In the genomic region with DNA sequence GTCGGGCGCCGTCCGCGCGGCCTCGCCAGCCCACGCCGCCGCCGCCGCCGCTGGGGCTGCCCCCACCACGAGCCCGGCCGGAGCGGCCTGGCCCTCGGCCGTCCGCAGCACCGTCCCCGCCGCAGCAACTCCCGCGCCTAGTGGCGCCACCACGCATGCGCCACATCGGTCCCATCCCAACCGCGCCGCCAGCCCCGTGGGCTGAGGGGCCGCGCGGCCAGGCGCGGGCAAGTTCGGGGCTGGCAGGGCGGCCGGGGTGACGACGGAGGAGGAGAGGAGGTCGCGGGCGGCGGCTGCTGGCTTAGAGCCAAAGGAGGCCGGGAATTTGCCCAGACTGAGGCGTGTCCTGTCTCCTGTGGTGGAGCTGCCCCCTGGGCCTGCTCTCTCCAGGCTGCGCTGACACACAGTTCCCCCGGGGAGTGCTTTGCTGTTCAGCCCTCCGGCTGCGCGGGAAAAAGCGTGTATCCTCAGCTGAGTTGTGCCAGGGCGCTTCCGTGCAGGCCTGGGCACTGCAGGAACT, we compare ENCODE assay signal across 8 cellular contexts. TPM values are rescaled to one million over a fixed set of nuclear protein-coding genes. Genes with fewer than 3 reads are reported as not detected.
DNase-seq lines count a peak whose midpoint lies in the region; ATAC-seq and TF ChIP-seq lines count a peak whose summit lies in the region.

Gene TUSC1 (minus strand): TSS at position 298 of the 520 bp plus-strand sequence. CDS start 132 bp downstream, at position 166.

- H2BK120ac ChIP-seq in trophoblast cell (ENCODE audit: insufficient read depth, low read length, poor library complexity) = peak within 1 kb of the TSS; percentile 98

- peak within 1 kb of the TSS; percentile 72 for H2BK12ac ChIP-seq in trophoblast cell (ENCODE audit: low read length)

- no peak within 1 kb of the TSS for H3K27ac Mint-ChIP-seq in osteocyte (ENCODE audit: unreplicated experiment)

- peak within 1 kb of the TSS; percentile 99 for H4K8ac ChIP-seq in trophoblast cell (ENCODE audit: low read depth, low read length)

- no peaks in the 10 kb centered on the region for H3K36me3 Mint-ChIP-seq in osteocyte (ENCODE audit: unreplicated experiment)

- ATAC-seq in HG02763 (IDR thresholded peaks at IDR 0.05; ENCODE audit: unreplicated experiment) = peak; percentile 63

- peaks cover 5% of the 10 kb centered on the region for H3K4me1 Mint-ChIP-seq in osteocyte (ENCODE audit: unreplicated experiment)

- peaks cover 13% of the 10 kb centered on the region for H3K79me1 ChIP-seq in trophoblast cell (ENCODE audit: low read length)

- no peak within 1 kb of the TSS for H3K23ac ChIP-seq in trophoblast cell (ENCODE audit: low read length)

- peak within 1 kb of the TSS; percentile 77 for H3K9ac ChIP-seq in trophoblast cell (ENCODE audit: low read length)

- H3K14ac ChIP-seq in trophoblast cell (ENCODE audit: low read length) = peak within 1 kb of the TSS; percentile 99

- H3K27ac ChIP-seq in left ventricle myocardium inferior (replicated peaks) = peak within 1 kb of the TSS; percentile 97
- peak within 1 kb of the TSS; percentile 93 for H3K27ac ChIP-seq in trophoblast cell (ENCODE audit: low read depth, low read length)

- DNase-seq in GM03348 (ENCODE audit: low spot score) (peak; percentile 94), NCI-H524 (lab: John Stamatoyannopoulos, UW) (peak; percentile 45 to 94), astrocyte of the cerebellum (ENCODE audit: low read depth) (peak; percentile 12), left ventricle myocardium inferior (peak; percentile 88), trophoblast cell (peak; percentile 65 to 76), osteocyte (ENCODE audit: extremely low spot score, unreplicated experiment) (no peak), SW 1271 (lab: John Stamatoyannopoulos, UW) (no peak)

- peaks cover 12% of the 10 kb centered on the region for H3K79me2 ChIP-seq in trophoblast cell (ENCODE audit: control insufficient read depth, insufficient read depth, low read length, poor library complexity)

- H3K4me2 ChIP-seq in trophoblast cell (ENCODE audit: low read length) = peak within 1 kb of the TSS; percentile 61

- H2BK5ac ChIP-seq in trophoblast cell (ENCODE audit: low read depth, low read length, poor library complexity) = peak within 1 kb of the TSS; percentile 98

- H3K4ac ChIP-seq in trophoblast cell (ENCODE audit: low read depth, low read length) = peak within 1 kb of the TSS; percentile 91

- intact Hi-C loops in left ventricle myocardium inferior (cut with micrococcal nuclease) = no loop called here

- no peaks in the 10 kb centered on the region for H3K36me3 ChIP-seq in left ventricle myocardium inferior
- H3K36me3 ChIP-seq in trophoblast cell (ENCODE audit: control insufficient read depth in 1 of 2, insufficient read depth in 2 of 2, low read length in 2 of 2) = no peaks in the 10 kb centered on the region

- H4K12ac ChIP-seq in trophoblast cell (ENCODE audit: low read depth, low read length) = peak within 1 kb of the TSS; percentile 99

- no peaks in the 10 kb centered on the region for H3K9me3 Mint-ChIP-seq in osteocyte (ENCODE audit: unreplicated experiment)

- in situ Hi-C loops in astrocyte of the cerebellum (cut with HindIII; ENCODE audit: low sequenced_read_pairs) = no loop called here

- H3K27me3 Mint-ChIP-seq in osteocyte (ENCODE audit: unreplicated experiment) = no peaks in the 10 kb centered on the region

- TF ChIP-seq CTCF in astrocyte of the cerebellum (IDR thresholded peaks at IDR 0.05; ENCODE audit: low read depth, low read length, missing control alignments) (no peak), left ventricle myocardium inferior (IDR thresholded peaks at IDR 0.05; ENCODE audit: borderline replicate concordance) (peak; percentile 39), osteocyte (IDR thresholded peaks at IDR 0.05) (no peak)

- H3K9me3 ChIP-seq in left ventricle myocardium inferior (replicated peaks) = peaks cover 2% of the 10 kb centered on the region
- H3K9me3 ChIP-seq in trophoblast cell (ENCODE audit: insufficient read depth, low read depth, low read length) = no peaks in the 10 kb centered on the region

- H2AFZ ChIP-seq in trophoblast cell (ENCODE audit: insufficient read depth, low read length, poor library complexity) = peak within 1 kb of the TSS; percentile 91

- no CpG with 5 or more reads among the region's 57 CpGs for WGBS in trophoblast cell (ENCODE audit: extremely low coverage, insufficient coverage, insufficient read length)

- H2AK5ac ChIP-seq in trophoblast cell (ENCODE audit: low read length) = peak within 1 kb of the TSS; percentile 95

- H3K4me1 ChIP-seq in left ventricle myocardium inferior = peaks cover 29% of the 10 kb centered on the region
- peaks cover 3 to 9% of the 10 kb centered on the region in 2 experiments for H3K4me1 ChIP-seq in trophoblast cell (ENCODE audit: control insufficient read depth in 1 of 2, insufficient read depth in 2 of 2, low read length in 2 of 2)

- H3K4me3 ChIP-seq in astrocyte of the cerebellum (ENCODE audit: low read depth, low read length) (peak within 1 kb of the TSS; percentile 59), left ventricle myocardium inferior (peak within 1 kb of the TSS; percentile 93), trophoblast cell (ENCODE audit: low read depth, low read length) (peak within 1 kb of the TSS; percentile 74)

- no peaks in the 10 kb centered on the region for H3K27me3 ChIP-seq in left ventricle myocardium inferior (ENCODE audit: low read depth)
- H3K27me3 ChIP-seq in trophoblast cell (ENCODE audit: insufficient read depth, low read length) = no peaks in the 10 kb centered on the region

- H3K4me3 Mint-ChIP-seq in osteocyte (ENCODE audit: unreplicated experiment) = no peak within 1 kb of the TSS

- H4K91ac ChIP-seq in trophoblast cell (ENCODE audit: low read depth, low read length) = peak within 1 kb of the TSS; percentile 98

- peak within 1 kb of the TSS; percentile 99 for H3K18ac ChIP-seq in trophoblast cell (ENCODE audit: low read length)

RNA-seq across cellular contexts. Expression of gene TUSC1, which starts in this region (rescaled TPM):
- total RNA-seq in left ventricle myocardium inferior (9.2 TPM), osteocyte (not detected in 2 replicates)
- polyA plus RNA-seq in trophoblast cell (2013) = 7.9 and 8.5 TPM in 2 replicates

Comparison
In these comparisons a context has a peak if more than half of its experiments do, and no peak if none do; other contexts are left out.
1. RNA of gene TUSC1 (total RNA-seq): 9.2 TPM in left ventricle myocardium inferior (single experiment); not detected in osteocyte; every median in the first group is over 10 times any median in the second.
2. DNase-seq: peak in GM03348 (single experiment), NCI-H524 (2 of 2), astrocyte of the cerebellum (single experiment), left ventricle myocardium inferior (single experiment) and trophoblast cell (2 of 2); none in osteocyte (single experiment) and SW 1271 (0 of 2).
3. Peak in every context shown above with its lines, with median percentiles within 50 percentile points of each other: H3K4me3 ChIP-seq.